Comparison of ENCODE assay signal across 8 cellular contexts in genomic region chr13:81017525-81018152, GRCh38.
DNase-seq lines count a peak whose midpoint lies in the region; ATAC-seq and TF ChIP-seq lines count a peak whose summit lies in the region.

No MANE protein-coding gene starts in this region.

- CTCF ChIA-PET in HEK293T (lab: Yijun Ruan, JAX) = interaction anchor here (0.5 to 2.5 kb wide), 11 partner anchors 8 to 1339 kb away, joined by 3 to 18 read pairs (median 4); no protein-coding TSS in a partner anchor

- DNase-seq in HEK293T (ENCODE audit: extremely low spot score) (peak; percentile 63), NCI-H1436 (lab: John Stamatoyannopoulos, UW) (peak; percentile 65), adipocyte (ENCODE audit: low read depth) (peak; percentile 85), right cardiac atrium (no peak), suprapubic skin (ENCODE audit: low spot score in 2 of 2) (no peak), mucosa of gallbladder (ENCODE audit: low spot score) (no peak)
- no peak for DNase-seq in activated CD4-positive, alpha-beta T cell treated with anti-CD3 and anti-CD28 coated beads, Interleukin-2, amount 50 U/mL, for 1 hour

- no peaks in the 10 kb centered on the region for H3K9me2 ChIP-seq in DOHH2 (replicated peaks; ENCODE audit: control insufficient read depth, low read length)

- H3K27me3 ChIP-seq in DOHH2 (ENCODE audit: control insufficient read depth, low read length) = no peaks in the 10 kb centered on the region
- H3K27me3 ChIP-seq in adipocyte (replicated peaks; ENCODE audit: control insufficient read depth, insufficient read depth, low read length) = no peaks in the 10 kb centered on the region
- H3K27me3 ChIP-seq in right cardiac atrium (ENCODE audit: control insufficient read depth, insufficient read depth) = no peaks in the 10 kb centered on the region
- H3K27me3 ChIP-seq in suprapubic skin = no peaks in the 10 kb centered on the region

- H3K4me1 ChIP-seq in DOHH2 (ENCODE audit: control insufficient read depth, low read length) (no peaks in the 10 kb centered on the region), adipocyte (ENCODE audit: control insufficient read depth, insufficient read depth, low read length) (peaks cover 4% of the 10 kb centered on the region), right cardiac atrium (ENCODE audit: control insufficient read depth, insufficient read depth, low read length) (no peaks in the 10 kb centered on the region), suprapubic skin (peaks cover 4% of the 10 kb centered on the region)

- H3K9me3 ChIP-seq in DOHH2 (ENCODE audit: control insufficient read depth, insufficient read depth, low read length) (peaks cover 5% of the 10 kb centered on the region; the same call in 1 of the 2 replicates), adipocyte (ENCODE audit: control insufficient read depth, low read length) (peaks cover 20% of the 10 kb centered on the region), right cardiac atrium (ENCODE audit: control insufficient read depth, low read length) (peaks cover 3% of the 10 kb centered on the region), suprapubic skin (no peaks in the 10 kb centered on the region)

- POLR2A ChIA-PET in HEK293T (lab: Yijun Ruan, JAX) = no interaction called here

- ATAC-seq in right cardiac atrium = peak in 1 of 2 donors; percentile 43

- no peaks in the 10 kb centered on the region for H3K36me3 ChIP-seq in DOHH2 (ENCODE audit: control insufficient read depth, low read length)
- no peaks in the 10 kb centered on the region for H3K36me3 ChIP-seq in adipocyte (ENCODE audit: control insufficient read depth, insufficient read depth, low read length, severe bottlenecking)
- no peaks in the 10 kb centered on the region for H3K36me3 ChIP-seq in suprapubic skin

- TF ChIP-seq CTCF in DOHH2 (IDR thresholded peaks at IDR 0.05; ENCODE audit: low read depth, low read length, poor library complexity, severe bottlenecking) = peak; percentile 50
- peak; percentile 28 to 37 for TF ChIP-seq CTCF in suprapubic skin (IDR thresholded peaks at IDR 0.05)

- no peak for TF ChIP-seq EP300 in suprapubic skin (IDR thresholded peaks at IDR 0.05)

- H3F3A ChIP-seq in DOHH2 (ENCODE audit: control insufficient read depth, insufficient read depth) = no peaks in the 10 kb centered on the region

- H3K9ac ChIP-seq in adipocyte (ENCODE audit: low read length) = peak overlapping the region; percentile 50

- intact Hi-C loops in right cardiac atrium (cut with DNase I) = no loop called here

- no peaks in the 10 kb centered on the region for H4K20me1 ChIP-seq in DOHH2 (ENCODE audit: control insufficient read depth, insufficient read depth, low read depth, low read length)

- H3K4me3 ChIP-seq in DOHH2 (ENCODE audit: low read length) = no peak overlapping the region
- H3K4me3 ChIP-seq in adipocyte (ENCODE audit: low read length) = peak overlapping the region; percentile 47
- H3K4me3 ChIP-seq in right cardiac atrium (ENCODE audit: low read length) = peak overlapping the region; percentile 36
- no peak overlapping the region for H3K4me3 ChIP-seq in suprapubic skin

- no peak overlapping the region for H3K4me2 ChIP-seq in DOHH2 (ENCODE audit: low read length)

- no peak overlapping the region for H3K27ac ChIP-seq in DOHH2 (ENCODE audit: low read depth, low read length)
- no peak overlapping the region for H3K27ac ChIP-seq in right cardiac atrium (ENCODE audit: low read length)
- H3K27ac ChIP-seq in suprapubic skin = no peak overlapping the region

- WGBS in right cardiac atrium = 20% methylated on average over 4 of the region's 4 CpGs
- WGBS in suprapubic skin = 23% methylated on average over 4 of the region's 4 CpGs

- no peaks in the 10 kb centered on the region for H3K79me2 ChIP-seq in DOHH2 (ENCODE audit: control insufficient read depth, low read length)

- TF ChIP-seq POLR2A in suprapubic skin (IDR thresholded peaks at IDR 0.05) = no peak

TF ChIP-seq in HEK293T, 16 proteins besides CTCF, POLR2A, EP300 and RAD21:
- no peak for TF ChIP-seq ARNT (IDR thresholded peaks at IDR 0.05)
- no peak for TF ChIP-seq BHLHE40 (IDR thresholded peaks at IDR 0.05; ENCODE audit: borderline replicate concordance)
- TF ChIP-seq ELF4 (IDR thresholded peaks at IDR 0.05) = no peak
- TF ChIP-seq FOXK2 (IDR thresholded peaks at IDR 0.05) = no peak
- TF ChIP-seq SP1 (IDR thresholded peaks at IDR 0.05) = no peak
- TF ChIP-seq NFRKB (IDR thresholded peaks at IDR 0.05) = no peak
- no peak for TF ChIP-seq LEF1 (IDR thresholded peaks at IDR 0.05; ENCODE audit: borderline replicate concordance)
- no peak for TF ChIP-seq L3MBTL2 (conservative IDR thresholded peaks at IDR 0.05)
- TF ChIP-seq SUZ12 (IDR thresholded peaks at IDR 0.05) = no peak
- TF ChIP-seq CTBP1 (IDR thresholded peaks at IDR 0.05; ENCODE audit: borderline replicate concordance) = no peak
- no peak for TF ChIP-seq HDGF (IDR thresholded peaks at IDR 0.05; ENCODE audit: borderline replicate concordance)
- TF ChIP-seq FOXM1 (IDR thresholded peaks at IDR 0.05; ENCODE audit: borderline replicate concordance) = no peak
- no peak for TF ChIP-seq ZNF384 (IDR thresholded peaks at IDR 0.05)
- no peak for TF ChIP-seq FOXA1 (IDR thresholded peaks at IDR 0.05)
- TF ChIP-seq PKNOX1 (IDR thresholded peaks at IDR 0.05) = no peak
- no peak for TF ChIP-seq TARDBP (IDR thresholded peaks at IDR 0.05)

Comparison
In these comparisons a context has a peak if more than half of its experiments do, and no peak if none do; other contexts are left out.
1. H3K4me3 ChIP-seq: peak in adipocyte (single experiment) and right cardiac atrium (single experiment); none in DOHH2 (single experiment) and suprapubic skin (single experiment).
2. DNase-seq: peak in HEK293T (single experiment), NCI-H1436 (single experiment) and adipocyte (single experiment); none in right cardiac atrium (0 of 3), suprapubic skin (0 of 2), mucosa of gallbladder (single experiment) and activated CD4-positive, alpha-beta T cell treated with anti-CD3 and anti-CD28 coated beads, Interleukin-2, amount 50 U/mL, for 1 hour (single experiment).